1 cellular context compared by ENCODE assay signal in the genomic region with DNA sequence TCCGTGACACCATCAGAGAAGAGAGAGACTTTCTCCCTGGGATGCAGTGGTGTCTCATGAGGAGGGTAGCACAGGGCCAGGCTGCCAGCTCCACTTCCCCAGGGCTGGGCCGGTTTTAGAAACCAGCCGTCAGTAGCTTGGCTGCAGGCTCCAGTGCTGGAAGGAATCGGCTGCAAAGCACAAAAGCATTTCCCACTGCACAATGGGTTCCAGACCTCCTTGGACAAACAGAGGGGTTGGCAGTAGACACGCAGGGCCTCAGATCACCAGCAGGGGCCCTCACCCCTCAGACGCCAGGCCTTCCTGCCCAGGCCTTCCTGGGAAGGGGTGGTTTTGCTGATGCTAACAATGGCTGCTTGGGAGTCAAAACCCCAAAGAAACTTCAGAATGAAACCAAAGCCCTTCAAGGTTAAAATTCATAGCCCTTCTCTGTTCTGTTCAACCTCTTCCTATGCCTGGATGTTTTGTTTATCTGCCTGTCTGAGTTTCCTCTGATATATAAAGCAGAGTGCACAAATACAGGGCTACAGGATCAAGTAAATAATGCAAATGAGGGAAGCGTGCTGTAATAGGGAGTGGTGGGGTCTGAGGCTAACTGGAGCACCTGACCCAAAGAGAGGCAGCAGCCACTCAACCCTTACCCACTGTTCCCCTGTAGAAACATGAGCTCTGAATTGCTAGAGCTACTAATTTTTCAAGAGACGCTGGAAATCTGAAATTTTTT.
A peak's percentile ranks its signal among the peaks of the same experiment; 100 is the strongest.
TF ChIP-seq lines count a peak whose summit lies in the region.

No MANE protein-coding gene starts in this region.

TF ChIP-seq in HepG2, 621 proteins besides CTCF, POLR2A, EP300 and RAD21 (continued from another document and continues in another):
- TF ChIP-seq ZBTB49 (CRISPR knock-in tag; IDR thresholded peaks at IDR 0.05; ENCODE audit: borderline replicate concordance): no peak
- no peak for TF ChIP-seq ZIK1 (CRISPR knock-in tag; IDR thresholded peaks at IDR 0.05; ENCODE audit: borderline replicate concordance, low read depth)
- TF ChIP-seq MAF1 (CRISPR knock-in tag; IDR thresholded peaks at IDR 0.05; ENCODE audit: borderline replicate concordance): no peak
- no peak for TF ChIP-seq MYNN (CRISPR knock-in tag; IDR thresholded peaks at IDR 0.05; ENCODE audit: low read depth)
- no peak for TF ChIP-seq ZNF800 (CRISPR knock-in tag; IDR thresholded peaks at IDR 0.05)
- TF ChIP-seq ZFP91 (CRISPR knock-in tag; IDR thresholded peaks at IDR 0.05; ENCODE audit: borderline replicate concordance): peak; percentile 60; the same call in 1 of the 2 replicates
- TF ChIP-seq SMAD3 (CRISPR knock-in tag; IDR thresholded peaks at IDR 0.05): no peak; the same call in 1 of the 2 replicates
- no peak for TF ChIP-seq ZHX1 (CRISPR knock-in tag; IDR thresholded peaks at IDR 0.05; ENCODE audit: low read depth)
- no peak for TF ChIP-seq NCOA1 (CRISPR knock-in tag; IDR thresholded peaks at IDR 0.05)
- peak; percentile 16 to 32; a peak in 1 of 4 replicates for TF ChIP-seq MAFK (conservative IDR thresholded peaks at IDR 0.05 in 1 of 2, IDR thresholded peaks at IDR 0.05 in 1 of 2; ENCODE audit: low read length in 2 of 2)
- no peak for TF ChIP-seq CHD2 (IDR thresholded peaks at IDR 0.05; ENCODE audit: low read depth, low read length)
- TF ChIP-seq SAFB2 (CRISPR knock-in tag; IDR thresholded peaks at IDR 0.05; ENCODE audit: borderline replicate concordance, low read depth): no peak
- no peak for TF ChIP-seq ZNF382 (CRISPR knock-in tag; IDR thresholded peaks at IDR 0.05; ENCODE audit: borderline replicate concordance)
- TF ChIP-seq, protein P1, sequence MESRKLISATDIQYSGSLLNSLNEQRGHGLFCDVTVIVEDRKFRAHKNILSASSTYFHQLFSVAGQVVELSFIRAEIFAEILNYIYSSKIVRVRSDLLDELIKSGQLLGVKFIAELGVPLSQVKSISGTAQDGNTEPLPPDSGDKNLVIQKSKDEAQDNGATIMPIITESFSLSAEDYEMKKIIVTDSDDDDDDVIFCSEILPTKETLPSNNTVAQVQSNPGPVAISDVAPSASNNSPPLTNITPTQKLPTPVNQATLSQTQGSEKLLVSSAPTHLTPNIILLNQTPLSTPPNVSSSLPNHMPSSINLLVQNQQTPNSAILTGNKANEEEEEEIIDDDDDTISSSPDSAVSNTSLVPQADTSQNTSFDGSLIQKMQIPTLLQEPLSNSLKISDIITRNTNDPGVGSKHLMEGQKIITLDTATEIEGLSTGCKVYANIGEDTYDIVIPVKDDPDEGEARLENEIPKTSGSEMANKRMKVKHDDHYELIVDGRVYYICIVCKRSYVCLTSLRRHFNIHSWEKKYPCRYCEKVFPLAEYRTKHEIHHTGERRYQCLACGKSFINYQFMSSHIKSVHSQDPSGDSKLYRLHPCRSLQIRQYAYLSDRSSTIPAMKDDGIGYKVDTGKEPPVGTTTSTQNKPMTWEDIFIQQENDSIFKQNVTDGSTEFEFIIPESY (CRISPR knock-in tag; IDR thresholded peaks at IDR 0.05): 0 out of 2 replicates have a peak, but pooled peaks have one; percentile 9
- peak; percentile 24; the same call in 1 of the 2 replicates for TF ChIP-seq ELF1 (CRISPR knock-in tag; IDR thresholded peaks at IDR 0.05)
- TF ChIP-seq GPBP1L1 (CRISPR knock-in tag; IDR thresholded peaks at IDR 0.05): no peak
- no peak for TF ChIP-seq ZNF678 (CRISPR knock-in tag; IDR thresholded peaks at IDR 0.05)
- TF ChIP-seq ARID2 (CRISPR knock-in tag; IDR thresholded peaks at IDR 0.05; ENCODE audit: borderline replicate concordance): no peak
- TF ChIP-seq, protein P2, sequence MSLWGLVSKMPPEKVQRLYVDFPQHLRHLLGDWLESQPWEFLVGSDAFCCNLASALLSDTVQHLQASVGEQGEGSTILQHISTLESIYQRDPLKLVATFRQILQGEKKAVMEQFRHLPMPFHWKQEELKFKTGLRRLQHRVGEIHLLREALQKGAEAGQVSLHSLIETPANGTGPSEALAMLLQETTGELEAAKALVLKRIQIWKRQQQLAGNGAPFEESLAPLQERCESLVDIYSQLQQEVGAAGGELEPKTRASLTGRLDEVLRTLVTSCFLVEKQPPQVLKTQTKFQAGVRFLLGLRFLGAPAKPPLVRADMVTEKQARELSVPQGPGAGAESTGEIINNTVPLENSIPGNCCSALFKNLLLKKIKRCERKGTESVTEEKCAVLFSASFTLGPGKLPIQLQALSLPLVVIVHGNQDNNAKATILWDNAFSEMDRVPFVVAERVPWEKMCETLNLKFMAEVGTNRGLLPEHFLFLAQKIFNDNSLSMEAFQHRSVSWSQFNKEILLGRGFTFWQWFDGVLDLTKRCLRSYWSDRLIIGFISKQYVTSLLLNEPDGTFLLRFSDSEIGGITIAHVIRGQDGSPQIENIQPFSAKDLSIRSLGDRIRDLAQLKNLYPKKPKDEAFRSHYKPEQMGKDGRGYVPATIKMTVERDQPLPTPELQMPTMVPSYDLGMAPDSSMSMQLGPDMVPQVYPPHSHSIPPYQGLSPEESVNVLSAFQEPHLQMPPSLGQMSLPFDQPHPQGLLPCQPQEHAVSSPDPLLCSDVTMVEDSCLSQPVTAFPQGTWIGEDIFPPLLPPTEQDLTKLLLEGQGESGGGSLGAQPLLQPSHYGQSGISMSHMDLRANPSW (CRISPR knock-in tag; IDR thresholded peaks at IDR 0.05; ENCODE audit: borderline replicate concordance): no peak
- peak; percentile 28; the same call in 1 of the 2 replicates for TF ChIP-seq KAT8 (CRISPR knock-in tag; IDR thresholded peaks at IDR 0.05)
- no peak for TF ChIP-seq GATAD1 (CRISPR knock-in tag; IDR thresholded peaks at IDR 0.05)
- TF ChIP-seq ZNF547 (CRISPR knock-in tag; IDR thresholded peaks at IDR 0.05): no peak
- no peak for TF ChIP-seq ESRRA (CRISPR knock-in tag; IDR thresholded peaks at IDR 0.05; ENCODE audit: low read depth)
- no peak for TF ChIP-seq TFE3 (CRISPR knock-in tag; IDR thresholded peaks at IDR 0.05)
- no peak for TF ChIP-seq ZNF460 (CRISPR knock-in tag; IDR thresholded peaks at IDR 0.05; ENCODE audit: borderline replicate concordance)
- TF ChIP-seq DNMT1 (CRISPR knock-in tag; IDR thresholded peaks at IDR 0.05): 0 out of 2 replicates have a peak, but pooled peaks have one; percentile 46
- TF ChIP-seq MYPOP (CRISPR knock-in tag; IDR thresholded peaks at IDR 0.05): no peak
- TF ChIP-seq CREB1 (IDR thresholded peaks at IDR 0.05): no peak
- no peak for TF ChIP-seq CREB1 (CRISPR knock-in tag; IDR thresholded peaks at IDR 0.05)
- TF ChIP-seq ZNF451 (CRISPR knock-in tag; IDR thresholded peaks at IDR 0.05): no peak
- TF ChIP-seq KDM3A (CRISPR knock-in tag; IDR thresholded peaks at IDR 0.05; ENCODE audit: low read depth): no peak
- no peak for TF ChIP-seq HNRNPK (IDR thresholded peaks at IDR 0.05; ENCODE audit: low read depth, low read length, poor library complexity, severe bottlenecking)
- no peak for TF ChIP-seq EEA1 (CRISPR knock-in tag; IDR thresholded peaks at IDR 0.05; ENCODE audit: borderline replicate concordance)
- TF ChIP-seq MLX (CRISPR knock-in tag; IDR thresholded peaks at IDR 0.05): no peak
- no peak for TF ChIP-seq REL (CRISPR knock-in tag; conservative IDR thresholded peaks at IDR 0.05)
- peak; percentile 67 for TF ChIP-seq SALL1 (CRISPR knock-in tag; IDR thresholded peaks at IDR 0.05)
- TF ChIP-seq LCORL (IDR thresholded peaks at IDR 0.05): no peak
- TF ChIP-seq LCORL (CRISPR knock-in tag; IDR thresholded peaks at IDR 0.05): no peak
